Comparison of ENCODE assay signal across 23 cellular contexts in the genomic region with DNA sequence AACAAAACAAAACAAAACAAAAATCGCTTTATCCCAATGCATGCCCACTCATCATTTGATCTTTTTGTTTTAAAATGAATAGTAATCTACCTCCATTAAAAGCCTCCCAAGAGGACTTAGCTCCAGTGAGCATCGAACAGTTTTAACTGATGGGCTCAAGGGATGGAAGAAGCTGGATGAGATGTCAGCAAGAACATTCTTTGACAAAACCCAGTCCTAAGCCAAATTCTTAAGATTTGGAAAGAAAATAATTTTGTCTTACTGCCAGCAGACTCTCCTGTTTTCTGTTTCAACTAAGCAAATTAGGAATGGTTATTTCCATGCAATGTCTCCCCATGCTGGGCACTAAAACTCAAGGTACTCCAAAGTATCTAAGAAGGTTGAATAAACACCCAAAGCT.
"Had no signal": no experiment of that assay in that cellular context is flagged by ENCODE, and none has a peak within 500 bp of the region (broad histone marks: within the 10 kb centered on the region; RNA-seq: fewer than 3 reads in every experiment).

No MANE protein-coding gene starts in this region.

- H3K27me3 ChIP-seq: body of pancreas, left lung, ovary, tibial artery had no signal

- ATAC-seq: body of pancreas, esophagus mucosa had no signal

- H3K4me1 Mint-ChIP-seq: activated naive CD4-positive, alpha-beta T cell treated with anti-CD3 and anti-CD28 coated beads, Interleukin-2, amount 10 ng/mL, durations not matched to agents 7 days and 5 days had no signal

- H3K9me3 ChIP-seq: body of pancreas, left lung, ovary, prostate gland, tibial artery had no signal

- H3K27ac Mint-ChIP-seq: activated CD4-positive, alpha-beta memory T cell treated with anti-CD3 and anti-CD28 coated beads, Interleukin-2, amount 10 ng/mL, durations not matched to agents 7 days and 5 days; activated naive CD4-positive, alpha-beta T cell treated with anti-CD3 and anti-CD28 coated beads, Interleukin-2, amount 10 ng/mL, durations not matched to agents 7 days and 5 days; natural killer cell treated with Interleukin-12 subunit alpha and Interleukin-12 subunit beta and Interleukin-15 and Interleukin-18, amount 100 ng/mL, for 72 hours; stimulated activated naive CD8-positive, alpha-beta T cell treated with anti-CD3 and anti-CD28 coated beads, Interleukin-15, Interleukin-2, amounts not matched to agents 100 ng/mL and 50 ng/mL, for 24 hours; T-helper 1 cell treated with Interleukin-12 subunit alpha and Interleukin-12 subunit beta and Interleukin-4 antibody, amounts not matched to agents 30 μg/mL and 1 μg/mL, for 36 hours had no signal

- H3K4me1 ChIP-seq: left lung, prostate gland, tibial artery had no signal

- DNase-seq: activated CD4-positive, alpha-beta memory T cell treated with anti-CD3 and anti-CD28 coated beads, Interleukin-2, amount 10 ng/mL, durations not matched to agents 7 days and 5 days; activated CD4-positive, alpha-beta T cell treated with anti-CD3 and anti-CD28 coated beads for 48 hours; activated effector memory CD4-positive, alpha-beta T cell treated with anti-CD3 and anti-CD28 coated beads, Interleukin-2, amount 50 U/mL, for 16 hours; activated naive CD4-positive, alpha-beta T cell treated with anti-CD3 and anti-CD28 coated beads, Interleukin-2, amount 10 ng/mL, durations not matched to agents 7 days and 5 days; anterior cingulate cortex; body of pancreas; caudate nucleus; dermis blood vessel endothelial cell; effector CD8-positive, alpha-beta T cell; glutamatergic neuron; hippocampal formation; kidney glomerular epithelial cell; left lung; midbrain; stimulated activated CD4-positive, alpha-beta T cell treated with anti-CD3 and anti-CD28 coated beads, Interleukin-12 subunit alpha, Interleukin-12 subunit beta, amount 100 ng/mL, for 4 hours; substantia nigra; tibial artery had no signal

- H3K9me3 Mint-ChIP-seq: activated CD4-positive, alpha-beta memory T cell treated with anti-CD3 and anti-CD28 coated beads, Interleukin-2, amount 10 ng/mL, durations not matched to agents 7 days and 5 days; activated naive CD4-positive, alpha-beta T cell treated with anti-CD3 and anti-CD28 coated beads, Interleukin-2, amount 10 ng/mL, durations not matched to agents 7 days and 5 days; stimulated activated naive CD8-positive, alpha-beta T cell treated with anti-CD3 and anti-CD28 coated beads, Interleukin-15, Interleukin-2, amounts not matched to agents 100 ng/mL and 50 ng/mL, for 24 hours; T-helper 1 cell treated with Interleukin-12 subunit alpha and Interleukin-12 subunit beta and Interleukin-4 antibody, amounts not matched to agents 30 μg/mL and 1 μg/mL, for 36 hours had no signal

- H3K36me3 Mint-ChIP-seq: activated naive CD4-positive, alpha-beta T cell treated with anti-CD3 and anti-CD28 coated beads, Interleukin-2, amount 10 ng/mL, durations not matched to agents 7 days and 5 days; natural killer cell treated with Interleukin-12 subunit alpha and Interleukin-12 subunit beta and Interleukin-15 and Interleukin-18, amount 100 ng/mL, for 72 hours had no signal

- H3K27me3 Mint-ChIP-seq: stimulated activated naive CD8-positive, alpha-beta T cell treated with anti-CD3 and anti-CD28 coated beads, Interleukin-15, Interleukin-2, amounts not matched to agents 100 ng/mL and 50 ng/mL, for 24 hours had no signal

- H3K4me3 ChIP-seq: body of pancreas, left lung, ovary, prostate gland, tibial artery had no signal

- H3K4me3 Mint-ChIP-seq: activated CD4-positive, alpha-beta memory T cell treated with anti-CD3 and anti-CD28 coated beads, Interleukin-2, amount 10 ng/mL, durations not matched to agents 7 days and 5 days; activated naive CD4-positive, alpha-beta T cell treated with anti-CD3 and anti-CD28 coated beads, Interleukin-2, amount 10 ng/mL, durations not matched to agents 7 days and 5 days; natural killer cell treated with Interleukin-12 subunit alpha and Interleukin-12 subunit beta and Interleukin-15 and Interleukin-18, amount 100 ng/mL, for 72 hours; stimulated activated naive CD8-positive, alpha-beta T cell treated with anti-CD3 and anti-CD28 coated beads, Interleukin-15, Interleukin-2, amounts not matched to agents 100 ng/mL and 50 ng/mL, for 24 hours; T-helper 1 cell treated with Interleukin-12 subunit alpha and Interleukin-12 subunit beta and Interleukin-4 antibody, amounts not matched to agents 30 μg/mL and 1 μg/mL, for 36 hours had no signal

- H3K36me3 ChIP-seq: left lung, ovary, prostate gland, tibial artery had no signal
